ENCODE assay signal across 17 cellular contexts in the genomic region with DNA sequence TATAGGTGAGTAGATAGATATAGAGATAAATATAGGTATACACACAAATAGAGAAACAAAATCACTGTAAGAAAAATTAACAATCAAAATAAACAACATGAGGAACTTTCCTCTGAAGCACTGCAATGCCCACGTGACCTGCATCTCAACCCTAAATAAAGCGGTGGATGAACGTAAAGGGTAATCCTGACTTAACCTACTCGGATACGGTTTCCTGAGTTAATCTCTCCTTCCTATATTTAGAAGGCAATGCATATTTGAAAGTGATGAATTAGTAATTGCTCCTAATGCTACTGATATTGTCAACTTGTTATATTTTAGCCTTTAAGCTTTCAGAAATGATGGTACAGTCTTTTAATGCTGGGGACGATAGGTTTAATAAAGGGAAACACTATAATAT.
"Had no signal": no experiment of that assay in that cellular context is flagged by ENCODE, and none has a peak within 500 bp of the region (broad histone marks: within the 10 kb centered on the region; RNA-seq: fewer than 3 reads in every experiment).

No MANE protein-coding gene starts in this region.

- H3K4me1 ChIP-seq: esophagus muscularis mucosa, gastroesophageal sphincter had no signal

- H3K27me3 ChIP-seq: esophagus muscularis mucosa, gastroesophageal sphincter, neutrophil had no signal

- H3K36me3 ChIP-seq: esophagus muscularis mucosa, gastroesophageal sphincter, thoracic aorta had no signal

- H3K4me2 ChIP-seq: smooth muscle cell had no signal

- ATAC-seq: effector memory CD8-positive, alpha-beta T cell; gastroesophageal sphincter; left colon; naive thymus-derived CD4-positive, alpha-beta T cell; right cardiac atrium; stimulated activated effector memory CD8-positive, alpha-beta T cell treated with anti-CD3 and anti-CD28 coated beads, Interleukin-12 subunit alpha, Interleukin-12 subunit beta, amount 100 ng/mL, for 72 hours; stimulated activated naive CD8-positive, alpha-beta T cell treated with anti-CD3 and anti-CD28 coated beads, Interleukin-15, Interleukin-2, amounts not matched to agents 100 U/mL and 50 U/mL, for 24 hours had no signal

- H3K4me3 ChIP-seq: esophagus muscularis mucosa, gastroesophageal sphincter, smooth muscle cell, thoracic aorta had no signal

- H3K9me3 ChIP-seq: esophagus muscularis mucosa, gastroesophageal sphincter, neutrophil, thoracic aorta had no signal

- FAIRE-seq: kidney had no signal

- H3K27ac ChIP-seq: epithelial cell of prostate, esophagus muscularis mucosa, gastroesophageal sphincter, neutrophil, thoracic aorta had no signal

- DNase-seq: central memory CD4-positive, alpha-beta T cell; effector memory CD8-positive, alpha-beta T cell; kidney; left colon; naive thymus-derived CD4-positive, alpha-beta T cell; right cardiac atrium; stimulated activated CD4-positive, alpha-beta T cell treated with anti-CD3 and anti-CD28 coated beads, Interleukin-4, amount 100 ng/mL, for 1 hour; stimulated activated CD8-positive, alpha-beta memory T cell treated with anti-CD3 and anti-CD28 coated beads, Interleukin-4, amount 100 ng/mL, for 48 hours; stimulated activated naive CD8-positive, alpha-beta T cell treated with anti-CD3 and anti-CD28 coated beads, Interleukin-15, Interleukin-2, amounts not matched to agents 100 U/mL and 50 U/mL, for 24 hours; trophoblast cell had no signal
